ENCODE assay signal across 8 cellular contexts in the genomic region with DNA sequence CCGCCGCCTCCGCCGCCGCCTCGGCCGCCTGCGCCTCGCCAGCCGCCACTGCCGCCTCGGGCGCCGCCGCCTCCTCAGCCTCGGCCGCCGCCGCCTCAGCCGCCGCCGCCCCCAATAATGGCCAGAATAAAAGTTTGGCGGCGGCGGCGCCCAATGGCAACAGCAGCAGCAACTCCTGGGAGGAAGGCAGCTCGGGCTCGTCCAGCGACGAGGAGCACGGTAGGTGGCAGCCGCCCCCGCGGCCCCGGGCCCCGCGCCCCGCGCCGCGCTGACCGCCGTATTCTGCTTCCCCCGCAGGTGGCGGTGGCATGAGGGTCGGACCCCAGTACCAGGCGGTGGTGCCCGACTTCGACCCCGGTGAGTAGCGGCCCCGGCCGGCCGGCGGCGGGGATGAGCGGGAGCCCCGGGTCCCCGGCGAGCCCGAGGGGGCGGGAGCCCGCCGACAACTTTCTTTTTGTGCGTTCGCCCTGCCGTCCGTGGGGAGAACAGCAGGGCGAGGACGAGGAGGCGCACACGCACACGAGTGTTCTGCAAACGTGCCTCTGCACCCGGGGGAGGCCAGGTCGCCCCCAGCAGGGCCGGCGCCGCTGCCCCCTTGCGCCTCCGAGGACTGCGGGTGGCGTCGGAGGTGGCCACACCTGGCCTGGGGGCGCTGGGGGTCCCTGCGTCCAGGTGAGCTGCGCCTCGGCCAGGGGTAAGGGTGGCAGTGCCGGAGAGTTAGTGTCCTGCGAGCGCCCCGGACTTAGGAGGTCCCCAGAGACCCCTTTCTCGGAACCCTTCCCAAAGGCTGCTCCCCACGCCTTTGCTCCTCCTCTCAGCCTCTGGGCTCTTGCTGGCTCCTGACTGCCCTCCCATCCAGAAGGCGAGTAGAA. TPM values are rescaled to one million over a fixed set of nuclear protein-coding genes. Genes with fewer than 3 reads are reported as not detected.
DNase-seq lines count a peak whose midpoint lies in the region; ATAC-seq and TF ChIP-seq lines count a peak whose summit lies in the region.

No MANE protein-coding gene starts in this region.

- H4K20me1 ChIP-seq in IMR-90 (ENCODE audit: insufficient read depth, low read length) = peaks cover 25% of the 10 kb centered on the region

- peak overlapping the region; percentile 41; the same call in 1 of the 2 replicates for H3K56ac ChIP-seq in IMR-90 (ENCODE audit: extremely low read depth, insufficient read depth, low read length)

- no peak overlapping the region for H4K8ac ChIP-seq in IMR-90 (ENCODE audit: low read depth in 2 of 2, low read length in 2 of 2)

- H2BK15ac ChIP-seq in IMR-90 (ENCODE audit: low read depth, low read length) = no peak overlapping the region

- no peak overlapping the region for H2BK120ac ChIP-seq in IMR-90 (ENCODE audit: low read depth, low read length)

- no peaks in the 10 kb centered on the region for H3K36me3 ChIP-seq in CD8-positive, alpha-beta T cell (ENCODE audit: insufficient read depth, low read length)
- no peaks in the 10 kb centered on the region for H3K36me3 ChIP-seq in IMR-90 (ENCODE audit: control insufficient read depth, insufficient read depth, low read length)

- peak; percentile 22 for ATAC-seq in CD8-positive, alpha-beta T cell
- ATAC-seq in IMR-90 (ENCODE audit: low read depth) = peak; percentile 9
- peak; percentile 38 for ATAC-seq in central memory CD8-positive, alpha-beta T cell (replicated peaks; ENCODE audit: extremely low read depth, poor library complexity, severe bottlenecking)

- no peak overlapping the region for H4K91ac ChIP-seq in IMR-90 (ENCODE audit: insufficient read depth, low read depth, low read length)

- H3K9ac ChIP-seq in IMR-90 (ENCODE audit: low read depth, low read length) = peak overlapping the region; percentile 90

- peak overlapping the region; percentile 35 for H2AK9ac ChIP-seq in IMR-90 (replicated peaks; ENCODE audit: low read depth, low read length, poor library complexity)

- 0% methylated on average over 41 of the region's 95 CpGs; no CpG with 5 or more reads in 1 of the 2 experiments for WGBS in IMR-90 (ENCODE audit: extremely low coverage in 2 of 2, insufficient read length in 1 of 2), 2 experiments

- H3K14ac ChIP-seq in IMR-90 (replicated peaks; ENCODE audit: low read depth, low read length) = peak overlapping the region; percentile 48; the same call in 1 of the 2 replicates

- dilution Hi-C loops in IMR-90 (cut with HindIII; ENCODE audit: low sequenced_read_pairs, unreplicated experiment) = no loop called here

- H3K4me2 ChIP-seq in IMR-90 (ENCODE audit: low read depth, low read length) = peak overlapping the region; percentile 96

- no peak overlapping the region for H4K5ac ChIP-seq in IMR-90 (ENCODE audit: low read depth, low read length)

- POLR2A ChIA-PET in CD8-positive, alpha-beta T cell (lab: Charles Lee) = no interaction called here
- POLR2A ChIA-PET in IMR-90 (lab: Charles Lee; ENCODE audit: unreplicated experiment) = no interaction called here

- CTCF ChIA-PET in CD8-positive, alpha-beta T cell (lab: Charles Lee) = interaction anchor here (1.1 to 2.5 kb wide), 7 partner anchors 11 to 155 kb away, joined by 3 to 13 read pairs (median 6); no protein-coding TSS in a partner anchor
- CTCF ChIA-PET in IMR-90 (lab: Yijun Ruan, JAX) = interaction anchor here (1.2 to 1.6 kb wide), 2 partner anchors 62 to 97 kb away, joined by 4 read pairs; no protein-coding TSS in a partner anchor

- peak overlapping the region; percentile 14 for H2BK5ac ChIP-seq in IMR-90 (ENCODE audit: low read depth, low read length, poor library complexity, severe bottlenecking)

- peaks cover 3 to 53% of the 10 kb centered on the region in 2 experiments for H3K79me1 ChIP-seq in IMR-90 (ENCODE audit: low read depth in 1 of 2, low read length in 2 of 2)

- no peaks in the 10 kb centered on the region for H3K27me3 Mint-ChIP-seq in CD8-positive, alpha-beta T cell (ENCODE audit: low read depth)
- no peaks in the 10 kb centered on the region for H3K27me3 Mint-ChIP-seq in central memory CD8-positive, alpha-beta T cell

- H2AFZ ChIP-seq in IMR-90 (replicated peaks; ENCODE audit: low read length, poor library complexity) = peak overlapping the region; percentile 88

- H3K4me3 Mint-ChIP-seq in CD8-positive, alpha-beta T cell = peak overlapping the region; percentile 89
- peak overlapping the region; percentile 93 for H3K4me3 Mint-ChIP-seq in central memory CD8-positive, alpha-beta T cell

- TF ChIP-seq RAD21 in IMR-90 (IDR thresholded peaks at IDR 0.05; ENCODE audit: low read length) = 0 out of 2 replicates have a peak, but pooled peaks have one; percentile 5

- peak; percentile 37 to 72 (median 60) for DNase-seq in CD8-positive, alpha-beta T cell
- peak; percentile 75 for DNase-seq in GM20000 (ENCODE audit: low spot score)
- peak; percentile 26 for DNase-seq in IMR-90
- DNase-seq in activated CD4-positive, CD25-positive, alpha-beta regulatory T cell (lab: John Stamatoyannopoulos, UW) = peak in 3 of 4 experiments; percentile 39 to 49 (median 48)
- DNase-seq in central memory CD8-positive, alpha-beta T cell (ENCODE audit: low spot score in 2 of 2) = peak; percentile 34 to 54
- peak; percentile 77 for DNase-seq in left kidney (ENCODE audit: low read depth, low spot score)
- peak; percentile 44 for DNase-seq in stimulated activated CD4-positive, alpha-beta T cell treated with anti-CD3 and anti-CD28 coated beads, Interleukin-2, amount 100 ng/mL, for 4 hours (ENCODE audit: low read depth)
- DNase-seq in occipital lobe (lab: John Stamatoyannopoulos, UW) = no peak

- H2AK5ac ChIP-seq in IMR-90 (ENCODE audit: low read depth, low read length) = peak overlapping the region; percentile 1; the same call in 1 of the 2 replicates

- no peaks in the 10 kb centered on the region for H3K27me3 ChIP-seq in CD8-positive, alpha-beta T cell (ENCODE audit: insufficient read depth, low read length)
- no peaks in the 10 kb centered on the region for H3K27me3 ChIP-seq in IMR-90 (ENCODE audit: control insufficient read depth, insufficient read depth, low read length)

- peak overlapping the region; percentile 57 for H3K4me3 ChIP-seq in CD8-positive, alpha-beta T cell (ENCODE audit: low read depth, low read length)
- peak overlapping the region; percentile 99 for H3K4me3 ChIP-seq in IMR-90 (ENCODE audit: insufficient read depth, low read depth, low read length)

- H3K27ac Mint-ChIP-seq in CD8-positive, alpha-beta T cell = peak overlapping the region; percentile 63
- H3K27ac Mint-ChIP-seq in central memory CD8-positive, alpha-beta T cell (ENCODE audit: low read depth) = no peak overlapping the region

- TF ChIP-seq POLR2A in IMR-90 (IDR thresholded peaks at IDR 0.05; ENCODE audit: low read depth, low read length) = no peak

- intact Hi-C loops in CD8-positive, alpha-beta T cell (cut with DNase I, micrococcal nuclease) = loop anchor here (1.0 to 10.0 kb wide), 16 partner anchors 25 to 1254 kb away; a partner anchor contains a TSS
- intact Hi-C loops in IMR-90 (cut with micrococcal nuclease) = loop anchor here (1.0 to 10.0 kb wide), 5 partner anchors 69 to 322 kb away; a partner anchor contains a TSS

- peaks cover 6% of the 10 kb centered on the region for H3K36me3 Mint-ChIP-seq in CD8-positive, alpha-beta T cell
- H3K36me3 Mint-ChIP-seq in central memory CD8-positive, alpha-beta T cell (ENCODE audit: insufficient read depth) = peaks cover 15% of the 10 kb centered on the region

- H2BK20ac ChIP-seq in IMR-90 (ENCODE audit: low read depth, low read length) = no peak overlapping the region

- no peaks in the 10 kb centered on the region for H3K9me3 ChIP-seq in CD8-positive, alpha-beta T cell (ENCODE audit: low read length)
- H3K9me3 ChIP-seq in IMR-90 (ENCODE audit: control insufficient read depth, insufficient read depth, low read length) = no peaks in the 10 kb centered on the region

- peaks cover 3% of the 10 kb centered on the region for H3K9me1 ChIP-seq in IMR-90 (ENCODE audit: insufficient read depth, low read length)

- BruUV-seq in IMR-90 (replicated peaks; lab: Mats Ljungman, UMichigan) = no TSS peak

- H3K4me1 Mint-ChIP-seq in CD8-positive, alpha-beta T cell (ENCODE audit: low read depth) = peaks cover 30% of the 10 kb centered on the region
- H3K4me1 Mint-ChIP-seq in central memory CD8-positive, alpha-beta T cell = peaks cover 17% of the 10 kb centered on the region

- H3K9me3 Mint-ChIP-seq in CD8-positive, alpha-beta T cell = no peaks in the 10 kb centered on the region
- H3K9me3 Mint-ChIP-seq in central memory CD8-positive, alpha-beta T cell = no peaks in the 10 kb centered on the region

- in situ Hi-C loops in IMR-90 (cut with MboI; ENCODE audit: low sequenced_read_pairs) = no loop called here

- peak overlapping the region; percentile 59 for H3K27ac ChIP-seq in CD8-positive, alpha-beta T cell (ENCODE audit: low read depth, low read length)
- peak overlapping the region; percentile 74 for H3K27ac ChIP-seq in IMR-90 (ENCODE audit: insufficient read depth, low read length)

- peaks cover 18% of the 10 kb centered on the region for H3K4me1 ChIP-seq in CD8-positive, alpha-beta T cell (ENCODE audit: insufficient read depth, low read length)
- peaks cover 8% of the 10 kb centered on the region for H3K4me1 ChIP-seq in IMR-90 (ENCODE audit: control insufficient read depth, insufficient read depth, low read length)

- H3K4ac ChIP-seq in IMR-90 (ENCODE audit: low read depth, low read length) = no peak overlapping the region

- peak; percentile 50 for TF ChIP-seq CTCF in CD8-positive, alpha-beta T cell (IDR thresholded peaks at IDR 0.05)
- no peak for TF ChIP-seq CTCF in GM20000 (IDR thresholded peaks at IDR 0.05; ENCODE audit: extremely low read depth, missing control alignments)
- TF ChIP-seq CTCF in IMR-90 (conservative IDR thresholded peaks at IDR 0.05; ENCODE audit: low read depth, low read length) = peak; percentile 26; the same call in 1 of the 2 replicates

- no peak overlapping the region; the same call in 1 of the 2 replicates for H3K18ac ChIP-seq in IMR-90 (ENCODE audit: low read depth, low read length)

- H3K23ac ChIP-seq in IMR-90 (ENCODE audit: low read depth, low read length) = peak overlapping the region; percentile 46; the same call in 1 of the 2 replicates

TF ChIP-seq in IMR-90, 13 proteins besides CTCF, POLR2A, EP300 and RAD21:
- no peak for TF ChIP-seq RCOR1 (IDR thresholded peaks at IDR 0.05; ENCODE audit: insufficient replicate concordance, low read length)
- TF ChIP-seq MAZ (IDR thresholded peaks at IDR 0.05; ENCODE audit: borderline replicate concordance, low read depth, low read length) = peak; percentile 38; the same call in 1 of the 2 replicates
TF ChIP-seq in IMR-90: peak in this region for 1.

RNA-seq across cellular contexts. Expression of a gene that starts 0.8 kb away (rescaled TPM):
- 10 to 100 TPM; 31.7 to 34.4 TPM for total RNA-seq in CD8-positive, alpha-beta T cell
- 9.0 and 11.4 TPM in 2 replicates for total RNA-seq in IMR-90 (2012; rRNA removed)
- 8.8 and 11.2 TPM in 2 replicates for polyA plus RNA-seq in IMR-90 (2012; rRNA removed)
- polyA plus RNA-seq in IMR-90 (2012; cell fraction: cytosol; rRNA removed) = 4.6 and 5.3 TPM in 2 replicates
- 5.2 and 18.9 TPM in 2 replicates for polyA plus RNA-seq in IMR-90 (2012; cell fraction: nucleus; rRNA removed; ENCODE audit: low replicate concordance)
- total RNA-seq in occipital lobe = 13.1 TPM
